ENCODE assay signal across 30 cellular contexts in genomic region chr5:17272111-17272510, GRCh38.
"Had no signal": no experiment of that assay in that cellular context is flagged by ENCODE, and none has a peak within 500 bp of the region (broad histone marks: within the 10 kb centered on the region; RNA-seq: fewer than 3 reads in every experiment).

No MANE protein-coding gene starts in this region.

- H3K4me1 Mint-ChIP-seq: activated CD4-positive, alpha-beta T cell treated with anti-CD3 and anti-CD28 coated beads for 36 hours; activated naive CD4-positive, alpha-beta T cell treated with anti-CD3 and anti-CD28 coated beads, Interleukin-2, amount 10 ng/mL, durations not matched to agents 7 days and 5 days; activated naive CD8-positive, alpha-beta T cell treated with anti-CD3 and anti-CD28 coated beads, Interleukin-2, amount 10 ng/mL, durations not matched to agents 7 days and 5 days; immature natural killer cell; neural crest cell had no signal

- H3K36me3 Mint-ChIP-seq: activated naive CD4-positive, alpha-beta T cell treated with anti-CD3 and anti-CD28 coated beads, Interleukin-2, amount 10 ng/mL, durations not matched to agents 7 days and 5 days; activated naive CD8-positive, alpha-beta T cell treated with anti-CD3 and anti-CD28 coated beads, Interleukin-2, amount 10 ng/mL, durations not matched to agents 7 days and 5 days; naive thymus-derived CD8-positive, alpha-beta T cell had no signal

- H3K9me3 Mint-ChIP-seq: activated naive CD4-positive, alpha-beta T cell treated with anti-CD3 and anti-CD28 coated beads, Interleukin-2, amount 10 ng/mL, durations not matched to agents 7 days and 5 days; activated naive CD8-positive, alpha-beta T cell treated with anti-CD3 and anti-CD28 coated beads, Interleukin-2, amount 10 ng/mL, durations not matched to agents 7 days and 5 days; neural crest cell had no signal

- H3K79me2 ChIP-seq: parathyroid adenoma had no signal

- H3K9ac ChIP-seq: parathyroid adenoma had no signal

- H3K27me3 ChIP-seq: brain microvascular endothelial cell, dorsolateral prefrontal cortex, heart left ventricle, tibial nerve had no signal

- H3K9me3 ChIP-seq: heart left ventricle, psoas muscle, tibial nerve had no signal

- H3K27ac Mint-ChIP-seq: activated CD4-positive, alpha-beta T cell treated with anti-CD3 and anti-CD28 coated beads for 36 hours; activated naive CD4-positive, alpha-beta T cell treated with anti-CD3 and anti-CD28 coated beads, Interleukin-2, amount 10 ng/mL, durations not matched to agents 7 days and 5 days; activated naive CD8-positive, alpha-beta T cell treated with anti-CD3 and anti-CD28 coated beads, Interleukin-2, amount 10 ng/mL, durations not matched to agents 7 days and 5 days; activated T-cell treated with anti-CD3 and anti-CD28 coated beads, Interleukin-2, amount 50 U/mL, for 24 hours; effector memory CD8-positive, alpha-beta T cell; immature natural killer cell; naive thymus-derived CD8-positive, alpha-beta T cell had no signal

- H3K36me3 ChIP-seq: heart left ventricle had no signal

- H3K4me3 ChIP-seq: coronary artery, dorsolateral prefrontal cortex, heart left ventricle, psoas muscle, smooth muscle cell, tibial nerve had no signal

- H3K4me1 ChIP-seq: heart left ventricle, parathyroid adenoma, psoas muscle, tibial nerve had no signal

- H3K27me3 Mint-ChIP-seq: activated CD4-positive, alpha-beta T cell treated with anti-CD3 and anti-CD28 coated beads for 36 hours; activated naive CD4-positive, alpha-beta T cell treated with anti-CD3 and anti-CD28 coated beads, Interleukin-2, amount 10 ng/mL, durations not matched to agents 7 days and 5 days; activated naive CD8-positive, alpha-beta T cell treated with anti-CD3 and anti-CD28 coated beads, Interleukin-2, amount 10 ng/mL, durations not matched to agents 7 days and 5 days; activated T-cell treated with anti-CD3 and anti-CD28 coated beads, Interleukin-2, amount 50 U/mL, for 24 hours; effector memory CD8-positive, alpha-beta T cell; naive thymus-derived CD8-positive, alpha-beta T cell had no signal

- DNase-seq: activated CD4-positive, alpha-beta T cell treated with anti-CD3 and anti-CD28 coated beads for 36 hours; activated CD4-positive, CD25-positive, alpha-beta regulatory T cell; activated CD8-positive, alpha-beta memory T cell treated with anti-CD3 and anti-CD28 coated beads for 24 hours; activated gamma-delta T cell; activated naive CD4-positive, alpha-beta T cell treated with anti-CD3 and anti-CD28 coated beads, Interleukin-2, amount 10 ng/mL, durations not matched to agents 7 days and 5 days; activated naive CD8-positive, alpha-beta T cell treated with anti-CD3 and anti-CD28 coated beads, Interleukin-2, amount 10 ng/mL, durations not matched to agents 7 days and 5 days; activated T-cell treated with anti-CD3 and anti-CD28 coated beads, Interleukin-2, amount 50 U/mL, for 24 hours; brain microvascular endothelial cell; dorsolateral prefrontal cortex; effector memory CD8-positive, alpha-beta T cell; foreskin fibroblast; heart left ventricle; hypothalamus; immature natural killer cell; kidney; left colon; midbrain; naive thymus-derived CD8-positive, alpha-beta T cell; occipital lobe; psoas muscle; stimulated activated CD4-positive, alpha-beta T cell treated with anti-CD3 and anti-CD28 coated beads, Interleukin-1b, Interleukin-23, amount 100 ng/mL, for 48 hours; stimulated activated CD4-positive, alpha-beta T cell treated with anti-CD3 and anti-CD28 coated beads, Interleukin-4, amount 100 ng/mL, for 4 hours; stimulated activated CD8-positive, alpha-beta memory T cell treated with anti-CD3 and anti-CD28 coated beads, Interleukin-4, amount 100 ng/mL, for 48 hours; stimulated activated naive CD4-positive, alpha-beta T cell treated with Interleukin-2 at 50 U/mL for 16 hours; T-helper 2 cell had no signal

- H3K4me3 Mint-ChIP-seq: activated CD4-positive, alpha-beta T cell treated with anti-CD3 and anti-CD28 coated beads for 36 hours; activated naive CD4-positive, alpha-beta T cell treated with anti-CD3 and anti-CD28 coated beads, Interleukin-2, amount 10 ng/mL, durations not matched to agents 7 days and 5 days; activated naive CD8-positive, alpha-beta T cell treated with anti-CD3 and anti-CD28 coated beads, Interleukin-2, amount 10 ng/mL, durations not matched to agents 7 days and 5 days; activated T-cell treated with anti-CD3 and anti-CD28 coated beads, Interleukin-2, amount 50 U/mL, for 24 hours; effector memory CD8-positive, alpha-beta T cell; immature natural killer cell; naive thymus-derived CD8-positive, alpha-beta T cell; neural crest cell had no signal

- H3K27ac ChIP-seq: brain microvascular endothelial cell, coronary artery, heart left ventricle, parathyroid adenoma, psoas muscle, tibial nerve had no signal

- H2AFZ ChIP-seq: parathyroid adenoma had no signal

- H3K4me2 ChIP-seq: smooth muscle cell had no signal

- ATAC-seq: activated CD4-positive, alpha-beta T cell treated with anti-CD3 and anti-CD28 coated beads for 36 hours; effector memory CD8-positive, alpha-beta T cell; heart left ventricle; left colon; naive thymus-derived CD8-positive, alpha-beta T cell; psoas muscle had no signal
